8 cellular contexts compared by ENCODE assay signal in the genomic region with DNA sequence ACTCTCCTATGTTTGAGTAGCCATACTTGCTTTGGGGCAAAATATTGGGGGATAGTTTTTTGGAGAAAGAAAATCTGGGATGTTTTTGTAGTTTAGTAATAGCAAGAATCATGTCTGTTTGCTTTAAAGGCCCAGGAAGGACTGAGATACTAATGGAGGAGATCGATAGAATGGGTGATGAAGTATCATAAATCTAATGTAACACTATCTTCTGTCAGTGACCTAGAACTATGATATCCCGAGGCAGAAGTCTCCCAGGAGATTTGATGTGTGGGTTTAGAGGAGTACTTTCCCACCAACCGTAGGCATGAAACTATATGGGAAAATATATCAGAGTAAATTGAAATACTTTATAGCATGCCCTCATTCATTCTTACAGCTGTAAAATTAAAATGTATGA. TPM values are rescaled to one million over a fixed set of nuclear protein-coding genes. Genes with fewer than 3 reads are reported as not detected.
DNase-seq lines count a peak whose midpoint lies in the region; ATAC-seq, FAIRE-seq and TF ChIP-seq lines count a peak whose summit lies in the region.

No MANE protein-coding gene starts in this region.

- no peak for DNase-seq in activated CD4-positive, alpha-beta T cell treated with anti-CD3 and anti-CD28 coated beads, Interleukin-2, amount 10 ng/mL, durations not matched to agents 24 days and 14 days
- DNase-seq in activated CD4-positive, alpha-beta T cell treated with anti-CD3 and anti-CD28 coated beads, Interleukin-2, amount 50 U/mL, for 1 hour = no peak
- DNase-seq in activated T-helper 2 cell treated with anti-CD3 and anti-CD28 coated beads, Interferon-gamma antibody, Interleukin-2, Interleukin-4, amounts not matched to agents 10 μg/mL and 5 μg/mL and 100 μg/mL, durations not matched to agents 14 hours and 24 hours and 36 hours (ENCODE audit: low spot score) = no peak
- DNase-seq in left kidney (ENCODE audit: low read depth, low spot score) = peak; percentile 34
- no peak for DNase-seq in thoracic aorta (ENCODE audit: low spot score)
- no peak for DNase-seq in HK-2 (ENCODE audit: unreplicated experiment)
- DNase-seq in frontal cortex (ENCODE audit: low spot score in 2 of 2) = no peak
- DNase-seq in EL = no peak

- H3K4me3 Mint-ChIP-seq in activated CD4-positive, alpha-beta T cell treated with anti-CD3 and anti-CD28 coated beads, Interleukin-2, amount 10 ng/mL, durations not matched to agents 24 days and 14 days = peak overlapping the region; percentile 86
- H3K4me3 Mint-ChIP-seq in activated T-helper 2 cell treated with anti-CD3 and anti-CD28 coated beads, Interferon-gamma antibody, Interleukin-2, Interleukin-4, amounts not matched to agents 10 μg/mL and 5 μg/mL and 100 μg/mL, durations not matched to agents 14 hours and 24 hours and 36 hours (ENCODE audit: low read depth) = peak overlapping the region; percentile 93

- no peaks in the 10 kb centered on the region for H3K27me3 Mint-ChIP-seq in activated CD4-positive, alpha-beta T cell treated with anti-CD3 and anti-CD28 coated beads, Interleukin-2, amount 10 ng/mL, durations not matched to agents 24 days and 14 days
- H3K27me3 Mint-ChIP-seq in activated T-helper 2 cell treated with anti-CD3 and anti-CD28 coated beads, Interferon-gamma antibody, Interleukin-2, Interleukin-4, amounts not matched to agents 10 μg/mL and 5 μg/mL and 100 μg/mL, durations not matched to agents 14 hours and 24 hours and 36 hours (ENCODE audit: low read depth) = no peaks in the 10 kb centered on the region

- H3K36me3 ChIP-seq in thoracic aorta = no peaks in the 10 kb centered on the region

- intact Hi-C loops in activated CD4-positive, alpha-beta T cell treated with anti-CD3 and anti-CD28 coated beads, Interleukin-2, amount 10 ng/mL, durations not matched to agents 24 days and 14 days (cut with micrococcal nuclease) = loop anchor here (1.0 to 5.0 kb wide), 5 partner anchors 15 to 334 kb away; a partner anchor contains a TSS
- intact Hi-C loops in activated T-helper 2 cell treated with anti-CD3 and anti-CD28 coated beads, Interferon-gamma antibody, Interleukin-2, Interleukin-4, amounts not matched to agents 10 μg/mL and 5 μg/mL and 100 μg/mL, durations not matched to agents 14 hours and 24 hours and 36 hours (cut with micrococcal nuclease) = loop anchor here (5.0 kb wide), 1 partner anchor 34 kb away; no protein-coding TSS in a partner anchor

- no peak for ATAC-seq in thoracic aorta (ENCODE audit: insufficient number of reproducible peaks, low FRiP score, low read depth)

- peaks cover 25 to 46% of the 10 kb centered on the region in 2 donors for H3K4me1 ChIP-seq in thoracic aorta (ENCODE audit: control insufficient read depth in 1 of 2, low read depth in 2 of 2)

- H3K9me3 Mint-ChIP-seq in activated CD4-positive, alpha-beta T cell treated with anti-CD3 and anti-CD28 coated beads, Interleukin-2, amount 10 ng/mL, durations not matched to agents 24 days and 14 days = no peaks in the 10 kb centered on the region
- H3K9me3 Mint-ChIP-seq in activated T-helper 2 cell treated with anti-CD3 and anti-CD28 coated beads, Interferon-gamma antibody, Interleukin-2, Interleukin-4, amounts not matched to agents 10 μg/mL and 5 μg/mL and 100 μg/mL, durations not matched to agents 14 hours and 24 hours and 36 hours = no peaks in the 10 kb centered on the region

- no peaks in the 10 kb centered on the region for H3K9me3 ChIP-seq in thoracic aorta

- no peak for TF ChIP-seq CTCF in thoracic aorta (IDR thresholded peaks at IDR 0.05)

- no peaks in the 10 kb centered on the region for H3K27me3 ChIP-seq in thoracic aorta (replicated peaks; ENCODE audit: insufficient read depth)

- FAIRE-seq in frontal cortex (lab: Jason Lieb, UNC) = no peak

- peak overlapping the region; percentile 97 for H3K27ac Mint-ChIP-seq in activated CD4-positive, alpha-beta T cell treated with anti-CD3 and anti-CD28 coated beads, Interleukin-2, amount 10 ng/mL, durations not matched to agents 24 days and 14 days
- peak overlapping the region; percentile 98 for H3K27ac Mint-ChIP-seq in activated T-helper 2 cell treated with anti-CD3 and anti-CD28 coated beads, Interferon-gamma antibody, Interleukin-2, Interleukin-4, amounts not matched to agents 10 μg/mL and 5 μg/mL and 100 μg/mL, durations not matched to agents 14 hours and 24 hours and 36 hours

- H3K36me3 Mint-ChIP-seq in activated CD4-positive, alpha-beta T cell treated with anti-CD3 and anti-CD28 coated beads, Interleukin-2, amount 10 ng/mL, durations not matched to agents 24 days and 14 days (ENCODE audit: low read depth) = peaks cover 40% of the 10 kb centered on the region
- H3K36me3 Mint-ChIP-seq in activated T-helper 2 cell treated with anti-CD3 and anti-CD28 coated beads, Interferon-gamma antibody, Interleukin-2, Interleukin-4, amounts not matched to agents 10 μg/mL and 5 μg/mL and 100 μg/mL, durations not matched to agents 14 hours and 24 hours and 36 hours (ENCODE audit: low read depth) = peaks cover 67% of the 10 kb centered on the region

- H3K4me3 ChIP-seq in thoracic aorta = peak overlapping the region; percentile 82

- H3K27ac ChIP-seq in thoracic aorta = peak overlapping the region; percentile 83 to 90

- H3K4me1 Mint-ChIP-seq in activated CD4-positive, alpha-beta T cell treated with anti-CD3 and anti-CD28 coated beads, Interleukin-2, amount 10 ng/mL, durations not matched to agents 24 days and 14 days = peaks cover 59% of the 10 kb centered on the region
- peaks cover 63% of the 10 kb centered on the region for H3K4me1 Mint-ChIP-seq in activated T-helper 2 cell treated with anti-CD3 and anti-CD28 coated beads, Interferon-gamma antibody, Interleukin-2, Interleukin-4, amounts not matched to agents 10 μg/mL and 5 μg/mL and 100 μg/mL, durations not matched to agents 14 hours and 24 hours and 36 hours (ENCODE audit: low read depth)

RNA-seq across cellular contexts. Expression of a gene that starts 21.0 kb away (rescaled TPM):
- 57.2 and 59.2 TPM in 2 replicates for total RNA-seq in activated CD4-positive, alpha-beta T cell treated with anti-CD3 and anti-CD28 coated beads, Interleukin-2, amount 10 ng/mL, durations not matched to agents 24 days and 14 days
- 122 and 140 TPM in 2 replicates for total RNA-seq in activated T-helper 2 cell treated with anti-CD3 and anti-CD28 coated beads, Interferon-gamma antibody, Interleukin-2, Interleukin-4, amounts not matched to agents 10 μg/mL and 5 μg/mL and 100 μg/mL, durations not matched to agents 14 hours and 24 hours and 36 hours
- total RNA-seq in thoracic aorta (100 to 1,000 TPM; 206 to 225 TPM), frontal cortex (2.4 TPM)

RNA-seq across cellular contexts. Expression of a gene that starts 49.3 kb away (rescaled TPM):
- 17.2 and 18.2 TPM in 2 replicates for total RNA-seq in activated CD4-positive, alpha-beta T cell treated with anti-CD3 and anti-CD28 coated beads, Interleukin-2, amount 10 ng/mL, durations not matched to agents 24 days and 14 days
- 18.1 and 21.2 TPM in 2 replicates for total RNA-seq in activated T-helper 2 cell treated with anti-CD3 and anti-CD28 coated beads, Interferon-gamma antibody, Interleukin-2, Interleukin-4, amounts not matched to agents 10 μg/mL and 5 μg/mL and 100 μg/mL, durations not matched to agents 14 hours and 24 hours and 36 hours
- total RNA-seq in thoracic aorta (10 to 100 TPM; 15.7 to 30.7 TPM), frontal cortex (17.1 TPM)

Comparison
In these comparisons a context has a peak if more than half of its experiments do, and no peak if none do; other contexts are left out.
1. RNA of a gene that starts 21.0 kb away (total RNA-seq): 206 to 225 TPM in thoracic aorta, 122 to 140 TPM in activated T-helper 2 cell treated with anti-CD3 and anti-CD28 coated beads, Interferon-gamma antibody, Interleukin-2, Interleukin-4, amounts not matched to agents 10 μg/mL and 5 μg/mL and 100 μg/mL, durations not matched to agents 14 hours and 24 hours and 36 hours and 57.2 to 59.2 TPM in activated CD4-positive, alpha-beta T cell treated with anti-CD3 and anti-CD28 coated beads, Interleukin-2, amount 10 ng/mL, durations not matched to agents 24 days and 14 days; 2.4 TPM in frontal cortex (single experiment); every median in the first group is over 10 times any median in the second.